23 cellular contexts compared by ENCODE assay signal in the genomic region with DNA sequence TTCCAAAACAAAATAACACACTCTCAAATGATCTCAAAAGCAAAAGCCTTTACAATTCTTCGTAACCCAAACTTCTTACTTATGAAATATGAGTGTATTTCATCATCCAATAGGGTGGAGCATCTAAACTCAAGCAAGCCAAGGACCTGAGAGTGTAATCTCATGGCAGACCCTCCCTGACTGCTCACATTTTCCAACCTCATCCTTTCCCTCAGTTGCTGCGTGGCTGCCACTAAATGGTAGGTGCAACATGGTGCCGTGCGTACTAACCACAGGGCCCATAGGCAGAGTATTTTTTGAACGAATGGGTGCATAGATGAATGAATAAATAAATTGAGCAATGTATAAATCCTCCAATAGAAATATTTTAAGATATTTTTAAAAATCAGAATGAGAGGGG. TPM values are rescaled to one million over a fixed set of nuclear protein-coding genes. Genes with fewer than 3 reads are reported as not detected.
"Had no signal": no experiment of that assay in that cellular context is flagged by ENCODE, and none has a peak within 500 bp of the region (broad histone marks: within the 10 kb centered on the region; RNA-seq: fewer than 3 reads in every experiment).

No MANE protein-coding gene starts in this region.

- H3K36me3 Mint-ChIP-seq: naive B cell; neural progenitor cell; stimulated activated effector memory CD8-positive, alpha-beta T cell treated with anti-CD3 and anti-CD28 coated beads, Interleukin-12 subunit alpha, Interleukin-12 subunit beta, amount 100 ng/mL, for 72 hours had no signal

- H3K27ac Mint-ChIP-seq: dendritic cell treated with granulocyte-macrophage colony-stimulating factor and Interleukin-4, amounts not matched to agents 40 ng/mL and 50 ng/mL, for 4 days; endodermal cell; nephron; neural progenitor cell; progenitor cell of endocrine pancreas; stimulated activated effector memory CD8-positive, alpha-beta T cell treated with anti-CD3 and anti-CD28 coated beads, Interleukin-12 subunit alpha, Interleukin-12 subunit beta, amount 100 ng/mL, for 72 hours had no signal

- ATAC-seq: esophagus mucosa, gastrocnemius medialis, left ventricle myocardium superior, mucosa of descending colon, sciatic nerve had no signal

- H3K27me3 Mint-ChIP-seq: progenitor cell of endocrine pancreas had no signal

- DNase-seq: colonic mucosa; effector CD8-positive, alpha-beta T cell; endodermal cell; foreskin fibroblast; gastrocnemius medialis; head of caudate nucleus; left ventricle myocardium superior; lower lobe of right lung; mucosa of descending colon; naive B cell; stimulated activated CD4-positive, alpha-beta T cell treated with anti-CD3 and anti-CD28 coated beads, Interleukin-12 subunit alpha, Interleukin-12 subunit beta, amount 100 ng/mL, for 4 hours; stimulated activated CD4-positive, alpha-beta T cell treated with anti-CD3 and anti-CD28 coated beads, Interleukin-1b, Interleukin-23, amount 100 ng/mL, for 48 hours; stimulated activated CD4-positive, alpha-beta T cell treated with anti-CD3 and anti-CD28 coated beads, Interleukin-4, amount 100 ng/mL, for 1 hour; stimulated activated naive CD4-positive, alpha-beta T cell treated with Interleukin-2 at 50 U/mL for 16 hours had no signal

- H3K9me3 Mint-ChIP-seq: dendritic cell treated with granulocyte-macrophage colony-stimulating factor and Interleukin-4, amounts not matched to agents 40 ng/mL and 50 ng/mL, for 4 days; endodermal cell; nephron; neural progenitor cell; stimulated activated effector memory CD8-positive, alpha-beta T cell treated with anti-CD3 and anti-CD28 coated beads, Interleukin-12 subunit alpha, Interleukin-12 subunit beta, amount 100 ng/mL, for 72 hours had no signal

- H3K4me1 Mint-ChIP-seq: endodermal cell; naive B cell; nephron; neural progenitor cell; stimulated activated effector memory CD8-positive, alpha-beta T cell treated with anti-CD3 and anti-CD28 coated beads, Interleukin-12 subunit alpha, Interleukin-12 subunit beta, amount 100 ng/mL, for 72 hours had no signal

- H3K4me3 Mint-ChIP-seq: dendritic cell treated with granulocyte-macrophage colony-stimulating factor and Interleukin-4, amounts not matched to agents 40 ng/mL and 50 ng/mL, for 4 days; endodermal cell; naive B cell; nephron; neural progenitor cell; stimulated activated effector memory CD8-positive, alpha-beta T cell treated with anti-CD3 and anti-CD28 coated beads, Interleukin-12 subunit alpha, Interleukin-12 subunit beta, amount 100 ng/mL, for 72 hours had no signal

RNA-seq across cellular contexts. Expression of gene TTC29, which starts 45.4 kb away (rescaled TPM):
- total RNA-seq: colonic mucosa, esophagus mucosa, gastrocnemius medialis, left ventricle myocardium superior, mucosa of descending colon, sciatic nerve, thoracic aorta, tibial nerve had no signal
